Comparison of ENCODE assay signal across 1 cellular context in the genomic region with DNA sequence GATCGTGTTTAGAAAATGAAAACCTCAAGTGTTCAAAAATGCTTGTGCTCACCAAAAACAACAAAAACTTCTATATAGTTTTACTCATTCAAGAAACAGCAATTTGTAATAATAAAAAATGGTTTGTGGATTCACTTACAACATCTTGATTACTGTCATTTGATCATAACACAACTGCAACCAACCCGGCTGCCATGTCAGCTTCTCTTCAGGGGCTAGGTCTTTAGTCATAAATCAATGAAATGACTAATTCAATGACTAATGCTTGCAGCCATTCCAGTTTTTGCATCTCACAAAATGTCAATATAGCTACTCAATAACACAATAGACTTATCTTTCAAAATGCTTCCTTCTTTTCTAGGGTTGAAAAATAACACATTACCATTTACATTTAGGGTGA.
TF ChIP-seq lines count a peak whose summit lies in the region.

No MANE protein-coding gene starts in this region.

TF ChIP-seq in GM23338, 12 proteins besides CTCF, POLR2A, EP300 and RAD21 (continued from another document):
- TF ChIP-seq, protein P1, sequence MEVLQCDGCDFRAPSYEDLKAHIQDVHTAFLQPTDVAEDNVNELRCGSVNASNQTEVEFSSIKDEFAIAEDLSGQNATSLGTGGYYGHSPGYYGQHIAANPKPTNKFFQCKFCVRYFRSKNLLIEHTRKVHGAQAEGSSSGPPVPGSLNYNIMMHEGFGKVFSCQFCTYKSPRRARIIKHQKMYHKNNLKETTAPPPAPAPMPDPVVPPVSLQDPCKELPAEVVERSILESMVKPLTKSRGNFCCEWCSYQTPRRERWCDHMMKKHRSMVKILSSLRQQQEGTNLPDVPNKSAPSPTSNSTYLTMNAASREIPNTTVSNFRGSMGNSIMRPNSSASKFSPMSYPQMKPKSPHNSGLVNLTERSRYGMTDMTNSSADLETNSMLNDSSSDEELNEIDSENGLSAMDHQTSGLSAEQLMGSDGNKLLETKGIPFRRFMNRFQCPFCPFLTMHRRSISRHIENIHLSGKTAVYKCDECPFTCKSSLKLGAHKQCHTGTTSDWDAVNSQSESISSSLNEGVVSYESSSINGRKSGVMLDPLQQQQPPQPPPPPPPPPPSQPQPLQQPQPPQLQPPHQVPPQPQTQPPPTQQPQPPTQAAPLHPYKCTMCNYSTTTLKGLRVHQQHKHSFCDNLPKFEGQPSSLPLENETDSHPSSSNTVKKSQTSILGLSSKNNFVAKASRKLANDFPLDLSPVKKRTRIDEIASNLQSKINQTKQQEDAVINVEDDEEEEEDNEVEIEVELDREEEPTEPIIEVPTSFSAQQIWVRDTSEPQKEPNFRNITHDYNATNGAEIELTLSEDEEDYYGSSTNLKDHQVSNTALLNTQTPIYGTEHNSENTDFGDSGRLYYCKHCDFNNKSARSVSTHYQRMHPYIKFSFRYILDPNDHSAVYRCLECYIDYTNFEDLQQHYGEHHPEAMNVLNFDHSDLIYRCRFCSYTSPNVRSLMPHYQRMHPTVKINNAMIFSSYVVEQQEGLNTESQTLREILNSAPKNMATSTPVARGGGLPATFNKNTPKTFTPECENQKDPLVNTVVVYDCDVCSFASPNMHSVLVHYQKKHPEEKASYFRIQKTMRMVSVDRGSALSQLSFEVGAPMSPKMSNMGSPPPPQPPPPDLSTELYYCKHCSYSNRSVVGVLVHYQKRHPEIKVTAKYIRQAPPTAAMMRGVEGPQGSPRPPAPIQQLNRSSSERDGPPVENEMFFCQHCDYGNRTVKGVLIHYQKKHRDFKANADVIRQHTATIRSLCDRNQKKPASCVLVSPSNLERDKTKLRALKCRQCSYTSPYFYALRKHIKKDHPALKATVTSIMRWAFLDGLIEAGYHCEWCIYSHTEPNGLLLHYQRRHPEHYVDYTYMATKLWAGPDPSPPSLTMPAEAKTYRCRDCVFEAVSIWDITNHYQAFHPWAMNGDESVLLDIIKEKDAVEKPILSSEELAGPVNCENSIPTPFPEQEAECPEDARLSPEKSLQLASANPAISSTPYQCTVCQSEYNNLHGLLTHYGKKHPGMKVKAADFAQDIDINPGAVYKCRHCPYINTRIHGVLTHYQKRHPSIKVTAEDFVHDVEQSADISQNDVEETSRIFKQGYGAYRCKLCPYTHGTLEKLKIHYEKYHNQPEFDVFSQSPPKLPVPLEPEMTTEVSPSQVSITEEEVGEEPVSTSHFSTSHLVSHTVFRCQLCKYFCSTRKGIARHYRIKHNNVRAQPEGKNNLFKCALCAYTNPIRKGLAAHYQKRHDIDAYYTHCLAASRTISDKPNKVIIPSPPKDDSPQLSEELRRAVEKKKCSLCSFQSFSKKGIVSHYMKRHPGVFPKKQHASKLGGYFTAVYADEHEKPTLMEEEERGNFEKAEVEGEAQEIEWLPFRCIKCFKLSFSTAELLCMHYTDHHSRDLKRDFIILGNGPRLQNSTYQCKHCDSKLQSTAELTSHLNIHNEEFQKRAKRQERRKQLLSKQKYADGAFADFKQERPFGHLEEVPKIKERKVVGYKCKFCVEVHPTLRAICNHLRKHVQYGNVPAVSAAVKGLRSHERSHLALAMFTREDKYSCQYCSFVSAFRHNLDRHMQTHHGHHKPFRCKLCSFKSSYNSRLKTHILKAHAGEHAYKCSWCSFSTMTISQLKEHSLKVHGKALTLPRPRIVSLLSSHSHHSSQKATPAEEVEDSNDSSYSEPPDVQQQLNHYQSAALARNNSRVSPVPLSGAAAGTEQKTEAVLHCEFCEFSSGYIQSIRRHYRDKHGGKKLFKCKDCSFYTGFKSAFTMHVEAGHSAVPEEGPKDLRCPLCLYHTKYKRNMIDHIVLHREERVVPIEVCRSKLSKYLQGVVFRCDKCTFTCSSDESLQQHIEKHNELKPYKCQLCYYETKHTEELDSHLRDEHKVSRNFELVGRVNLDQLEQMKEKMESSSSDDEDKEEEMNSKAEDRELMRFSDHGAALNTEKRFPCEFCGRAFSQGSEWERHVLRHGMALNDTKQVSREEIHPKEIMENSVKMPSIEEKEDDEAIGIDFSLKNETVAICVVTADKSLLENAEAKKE (CRISPR knock-in tag; IDR thresholded peaks at IDR 0.05): no peak
- TF ChIP-seq POLR2AphosphoS5 (IDR thresholded peaks at IDR 0.05; ENCODE audit: low read depth) (no peak), STAT1 (IDR thresholded peaks at IDR 0.05; ENCODE audit: unreplicated experiment) (no peak), EZH2phosphoT487 (IDR thresholded peaks at IDR 0.05; ENCODE audit: unreplicated experiment) (no peak), ZNF114 (CRISPR knock-in tag; IDR thresholded peaks at IDR 0.05) (no peak), NANOG (IDR thresholded peaks at IDR 0.05; ENCODE audit: borderline replicate concordance) (no peak)
